Comparison of ENCODE assay signal across 13 cellular contexts in genomic region chr6:29708432-29709177, GRCh38. TPM values are rescaled to one million over a fixed set of nuclear protein-coding genes. Genes with fewer than 3 reads are reported as not detected.
DNase-seq lines count a peak whose midpoint lies in the region; ATAC-seq lines count a peak whose summit lies in the region.
"Had no signal": no experiment of that assay in that cellular context is flagged by ENCODE, and none has a peak within 500 bp of the region (broad histone marks: within the 10 kb centered on the region; RNA-seq: fewer than 3 reads in every experiment).

No MANE protein-coding gene starts in this region.

- H3K4me1 Mint-ChIP-seq in activated CD4-positive, alpha-beta T cell treated with anti-CD3 and anti-CD28 coated beads, Interleukin-2, amount 10 ng/mL, durations not matched to agents 7 days and 5 days: peaks cover 61% of the 10 kb centered on the region
- peaks cover 53 to 65% of the 10 kb centered on the region in 2 donors for H3K4me1 Mint-ChIP-seq in immature natural killer cell

- H3K27ac Mint-ChIP-seq in activated CD4-positive, alpha-beta T cell treated with anti-CD3 and anti-CD28 coated beads, Interleukin-2, amount 10 ng/mL, durations not matched to agents 7 days and 5 days: peak overlapping the region; percentile 95
- peak overlapping the region; percentile 84 to 95 (median 93) for H3K27ac Mint-ChIP-seq in immature natural killer cell

- peaks cover 10% of the 10 kb centered on the region for H3K27me3 Mint-ChIP-seq in activated CD4-positive, alpha-beta T cell treated with anti-CD3 and anti-CD28 coated beads, Interleukin-2, amount 10 ng/mL, durations not matched to agents 7 days and 5 days
- H3K27me3 Mint-ChIP-seq in immature natural killer cell (ENCODE audit: low read depth in 3 of 3): peaks cover 2 to 4% (median 3%) of the 10 kb centered on the region in 3 donors

- no peaks in the 10 kb centered on the region for H3K36me3 Mint-ChIP-seq in activated CD4-positive, alpha-beta T cell treated with anti-CD3 and anti-CD28 coated beads, Interleukin-2, amount 10 ng/mL, durations not matched to agents 7 days and 5 days (ENCODE audit: low read depth)
- no peaks in the 10 kb centered on the region for H3K36me3 Mint-ChIP-seq in immature natural killer cell

- DNase-seq in stimulated activated CD8-positive, alpha-beta memory T cell treated with anti-CD3 and anti-CD28 coated beads, Interleukin-12 subunit alpha, Interleukin-12 subunit beta, amount 100 ng/mL, for 1 hour (ENCODE audit: low read depth): peak; percentile 46
- no peak for DNase-seq in stimulated activated CD8-positive, alpha-beta memory T cell treated with anti-CD3 and anti-CD28 coated beads, Interleukin-4, amount 100 ng/mL, for 48 hours
- DNase-seq in activated CD4-positive, alpha-beta T cell treated with anti-CD3 and anti-CD28 coated beads, Interleukin-2, amount 10 ng/mL, durations not matched to agents 7 days and 5 days: peak; percentile 94
- DNase-seq in immature natural killer cell (peak; percentile 72 to 85 (median 82)), SHP77 (lab: John Stamatoyannopoulos, UW) (no peak), HK-2 (ENCODE audit: unreplicated experiment) (no peak), hypothalamus (lab: John Stamatoyannopoulos, UW) (no peak)
- DNase-seq: kidney, NCI-H1105 treated with DMSO at 0.1 percent for 48 hours, retina had no signal

- POLR2A ChIA-PET in activated CD4-positive, alpha-beta T cell treated with anti-CD3 and anti-CD28 coated beads, Interleukin-2, amount 10 ng/mL, durations not matched to agents 7 days and 5 days (lab: Charles Lee): interaction anchor here (0.9 to 1.0 kb wide), 2 partner anchors 12 to 14 kb away, joined by 4 read pairs; no protein-coding TSS in a partner anchor

- CTCF ChIA-PET in activated CD4-positive, alpha-beta T cell treated with anti-CD3 and anti-CD28 coated beads, Interleukin-2, amount 10 ng/mL, durations not matched to agents 7 days and 5 days (lab: Charles Lee): interaction anchor here (0.7 to 2.8 kb wide), 9 partner anchors 12 to 129 kb away, joined by 3 to 13 read pairs (median 3); no protein-coding TSS in a partner anchor

- peak overlapping the region; percentile 74 for H3K4me3 Mint-ChIP-seq in activated CD4-positive, alpha-beta T cell treated with anti-CD3 and anti-CD28 coated beads, Interleukin-2, amount 10 ng/mL, durations not matched to agents 7 days and 5 days
- H3K4me3 Mint-ChIP-seq in immature natural killer cell: peak overlapping the region; percentile 75 to 89 (median 83)

- no peak for ATAC-seq in GM19351 (IDR thresholded peaks at IDR 0.05; ENCODE audit: unreplicated experiment)

- no peaks in the 10 kb centered on the region for H3K9me3 Mint-ChIP-seq in activated CD4-positive, alpha-beta T cell treated with anti-CD3 and anti-CD28 coated beads, Interleukin-2, amount 10 ng/mL, durations not matched to agents 7 days and 5 days
- no peaks in the 10 kb centered on the region for H3K9me3 Mint-ChIP-seq in immature natural killer cell

RNA-seq across cellular contexts. Expression of gene HLA-F, which starts 14.6 kb away (rescaled TPM):
- total RNA-seq in activated CD4-positive, alpha-beta T cell treated with anti-CD3 and anti-CD28 coated beads, Interleukin-2, amount 10 ng/mL, durations not matched to agents 7 days and 5 days: 100 to 1,000 TPM; 315 to 372 TPM
- 100 to 1,000 TPM; 595 to 720 (median 639) TPM for polyA plus RNA-seq in immature natural killer cell

RNA-seq across cellular contexts. Expression of gene ZFP57, which starts 27.7 kb away (rescaled TPM):
- not detected for total RNA-seq in activated CD4-positive, alpha-beta T cell treated with anti-CD3 and anti-CD28 coated beads, Interleukin-2, amount 10 ng/mL, durations not matched to agents 7 days and 5 days
- polyA plus RNA-seq in immature natural killer cell: 1 to 10 TPM in 2 of 3 donors, not detected in 1; 5.2 to 9.0 TPM
- total RNA-seq: urinary bladder had no signal
- polyA plus RNA-seq: urinary bladder had no signal

RNA-seq across cellular contexts. Expression of gene MOG, which starts 51.7 kb away (rescaled TPM):
- total RNA-seq in activated CD4-positive, alpha-beta T cell treated with anti-CD3 and anti-CD28 coated beads, Interleukin-2, amount 10 ng/mL, durations not matched to agents 7 days and 5 days: not detected
- polyA plus RNA-seq in immature natural killer cell: not detected
- total RNA-seq: kidney, urinary bladder had no signal
- polyA plus RNA-seq: BJ, urinary bladder had no signal

Comparison
In these comparisons a context has a peak if more than half of its experiments do, and no peak if none do; other contexts are left out.
1. DNase-seq: peak in stimulated activated CD8-positive, alpha-beta memory T cell treated with anti-CD3 and anti-CD28 coated beads, Interleukin-12 subunit alpha, Interleukin-12 subunit beta, amount 100 ng/mL, for 1 hour (single experiment), activated CD4-positive, alpha-beta T cell treated with anti-CD3 and anti-CD28 coated beads, Interleukin-2, amount 10 ng/mL, durations not matched to agents 7 days and 5 days (single experiment) and immature natural killer cell (3 of 3); none in stimulated activated CD8-positive, alpha-beta memory T cell treated with anti-CD3 and anti-CD28 coated beads, Interleukin-4, amount 100 ng/mL, for 48 hours (single experiment), SHP77 (0 of 2), HK-2 (single experiment) and hypothalamus (0 of 51).